19 cellular contexts compared by ENCODE assay signal in genomic region chr3:22582291-22582690, GRCh38.
DNase-seq lines count a peak whose midpoint lies in the region; FAIRE-seq and TF ChIP-seq lines count a peak whose summit lies in the region.
"Had no signal": no experiment of that assay in that cellular context is flagged by ENCODE, and none has a peak within 500 bp of the region (broad histone marks: within the 10 kb centered on the region; RNA-seq: fewer than 3 reads in every experiment).

No MANE protein-coding gene starts in this region.

- no peak overlapping the region for H3K27ac ChIP-seq in left ventricle myocardium inferior (replicated peaks)
- H3K27ac ChIP-seq: 22Rv1, Peyer's patch had no signal

- TF ChIP-seq CTCF in left ventricle myocardium inferior (IDR thresholded peaks at IDR 0.05; ENCODE audit: borderline replicate concordance) = no peak

- H3K4me3 ChIP-seq in left ventricle myocardium inferior = no peak overlapping the region
- H3K4me3 ChIP-seq: Peyer's patch had no signal

- DNase-seq in DMS 273 (lab: John Stamatoyannopoulos, UW; ENCODE audit: unreplicated experiment) = peak; percentile 11
- DNase-seq in DMS 273 treated with DMSO at 0.1 percent for 48 hours (lab: John Stamatoyannopoulos, UW) = no peak
- DNase-seq in NCI-H69 (lab: John Stamatoyannopoulos, UW) = peak; percentile 1
- peak; percentile 14 for DNase-seq in inferior parietal cortex (ENCODE audit: extremely low spot score)
- peak; percentile 31 for DNase-seq in urothelium cell line (ENCODE audit: low spot score)
- DNase-seq in H54 (ENCODE audit: insufficient read length, low spot score) = no peak
- DNase-seq in DMS53 (lab: John Stamatoyannopoulos, UW) = no peak
- DNase-seq in left ventricle myocardium inferior = no peak
- DNase-seq: AML-193, Caco-2, DMS79, GOT3, NCI-H1105 treated with DMSO at 0.1 percent for 48 hours, NCI-H1694, NCI-H2107, NCI-H526, Peyer's patch, T-helper 1 cell had no signal

- no peaks in the 10 kb centered on the region for H3K4me1 ChIP-seq in left ventricle myocardium inferior
- H3K4me1 ChIP-seq: Peyer's patch had no signal

- intact Hi-C loops in left ventricle myocardium inferior (cut with micrococcal nuclease) = no loop called here

- peaks cover 12% of the 10 kb centered on the region for H3K27me3 ChIP-seq in left ventricle myocardium inferior (ENCODE audit: low read depth)
- H3K27me3 ChIP-seq: Peyer's patch had no signal

- no peaks in the 10 kb centered on the region for H3K9me3 ChIP-seq in left ventricle myocardium inferior (replicated peaks)
- H3K9me3 ChIP-seq: Caco-2 had no signal

- no peaks in the 10 kb centered on the region for H3K36me3 ChIP-seq in left ventricle myocardium inferior
- H3K36me3 ChIP-seq: Peyer's patch had no signal

- no peak for TF ChIP-seq POLR2A in H54 (IDR thresholded peaks at IDR 0.05; ENCODE audit: low read depth, low read length)

- no peak for FAIRE-seq in urothelium cell line (lab: Jason Lieb, UNC)
- FAIRE-seq in H54 (lab: Jason Lieb, UNC) = no peak

Comparison
In these comparisons a context has a peak if more than half of its experiments do, and no peak if none do; other contexts are left out.
1. DNase-seq: peak in DMS 273 (single experiment), NCI-H69 (single experiment), inferior parietal cortex (single experiment) and urothelium cell line (single experiment); none in DMS 273 treated with DMSO at 0.1 percent for 48 hours (single experiment), H54 (single experiment), DMS53 (single experiment) and left ventricle myocardium inferior (single experiment).